8 cellular contexts compared by ENCODE assay signal in the genomic region with DNA sequence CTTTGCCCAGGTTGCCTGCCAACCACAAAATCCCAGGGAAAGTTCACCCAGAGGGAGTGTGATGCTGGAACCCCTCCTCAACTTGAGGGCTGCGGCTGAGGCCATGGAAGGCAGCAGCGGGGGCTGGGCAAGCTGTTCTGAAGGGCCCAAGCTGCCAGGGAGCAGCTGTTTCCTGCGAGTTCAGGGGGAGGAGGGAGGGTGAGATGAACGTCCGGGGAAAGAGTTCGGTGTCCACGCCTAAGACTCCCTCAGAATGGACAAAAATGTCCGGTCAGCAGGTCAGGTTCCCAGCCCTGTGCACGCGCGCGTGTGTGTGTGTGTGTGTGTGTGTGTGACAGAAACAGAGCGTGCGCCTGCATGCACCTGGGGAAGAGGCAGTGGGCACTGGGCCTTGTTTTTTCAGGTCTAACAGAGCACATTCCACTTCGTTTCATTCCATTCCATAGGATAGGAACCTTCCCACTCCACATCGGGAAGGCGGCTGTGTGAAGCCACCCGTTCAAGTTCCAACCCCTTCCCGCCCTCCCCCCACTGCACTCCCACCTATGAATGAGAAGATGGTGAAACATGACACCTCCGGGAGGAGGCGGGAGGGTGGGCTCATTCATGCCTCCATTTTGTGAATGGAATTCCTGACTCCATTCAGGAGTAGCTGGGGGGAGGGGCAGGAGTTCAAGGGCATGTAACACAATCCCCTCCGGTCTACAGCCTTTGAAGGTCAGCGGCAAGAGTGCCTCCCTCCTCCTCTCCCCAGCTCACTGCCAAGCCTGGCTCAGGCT. TPM values are rescaled to one million over a fixed set of nuclear protein-coding genes. Genes with fewer than 3 reads are reported as not detected.
DNase-seq lines count a peak whose midpoint lies in the region; ATAC-seq and TF ChIP-seq lines count a peak whose summit lies in the region.

No MANE protein-coding gene starts in this region.

- H3K4me3 Mint-ChIP-seq in activated CD4-positive, alpha-beta memory T cell treated with anti-CD3 and anti-CD28 coated beads, Interleukin-2, amount 10 ng/mL, durations not matched to agents 7 days and 5 days, result no peak overlapping the region
- no peak overlapping the region for H3K4me3 Mint-ChIP-seq in Calu3 (ENCODE audit: low read depth, unreplicated experiment)

- H3K27me3 ChIP-seq in lower lobe of right lung (ENCODE audit: low read depth), result no peaks in the 10 kb centered on the region

- H3K27ac ChIP-seq in lower lobe of right lung, result peak overlapping the region; percentile 58

- ATAC-seq in lower lobe of right lung (peak; percentile 79 to 80), GM21367 (IDR thresholded peaks at IDR 0.05; ENCODE audit: unreplicated experiment) (no peak)

- TF ChIP-seq CTCF in lower lobe of right lung (IDR thresholded peaks at IDR 0.05) (no peak), Calu3 (IDR thresholded peaks at IDR 0.05; ENCODE audit: unreplicated experiment) (no peak)

- H3K4me1 Mint-ChIP-seq in activated CD4-positive, alpha-beta memory T cell treated with anti-CD3 and anti-CD28 coated beads, Interleukin-2, amount 10 ng/mL, durations not matched to agents 7 days and 5 days, result no peaks in the 10 kb centered on the region
- peaks cover 11% of the 10 kb centered on the region for H3K4me1 Mint-ChIP-seq in Calu3 (ENCODE audit: low read depth, unreplicated experiment)

- no peak overlapping the region for H3K27ac Mint-ChIP-seq in activated CD4-positive, alpha-beta memory T cell treated with anti-CD3 and anti-CD28 coated beads, Interleukin-2, amount 10 ng/mL, durations not matched to agents 7 days and 5 days
- H3K27ac Mint-ChIP-seq in Calu3 (ENCODE audit: unreplicated experiment), result no peak overlapping the region

- BruUV-seq in Calu3 (replicated peaks; lab: Mats Ljungman, UMichigan), result no TSS peak

- POLR2A ChIA-PET in activated CD4-positive, alpha-beta memory T cell treated with anti-CD3 and anti-CD28 coated beads, Interleukin-2, amount 10 ng/mL, durations not matched to agents 7 days and 5 days (lab: Charles Lee), result interaction anchor here (1.3 to 1.6 kb wide), 2 partner anchors 13 to 15 kb away, joined by 3 read pairs; no protein-coding TSS in a partner anchor

- H3K4me1 ChIP-seq in lower lobe of right lung, result peaks cover 16% of the 10 kb centered on the region

- H3K36me3 Mint-ChIP-seq in activated CD4-positive, alpha-beta memory T cell treated with anti-CD3 and anti-CD28 coated beads, Interleukin-2, amount 10 ng/mL, durations not matched to agents 7 days and 5 days (ENCODE audit: low read depth), result peaks cover 5% of the 10 kb centered on the region
- peaks cover 48% of the 10 kb centered on the region for H3K36me3 Mint-ChIP-seq in Calu3 (ENCODE audit: insufficient read depth, unreplicated experiment)

- H3K9me3 Mint-ChIP-seq in activated CD4-positive, alpha-beta memory T cell treated with anti-CD3 and anti-CD28 coated beads, Interleukin-2, amount 10 ng/mL, durations not matched to agents 7 days and 5 days, result no peaks in the 10 kb centered on the region
- H3K9me3 Mint-ChIP-seq in Calu3 (ENCODE audit: low read depth, unreplicated experiment), result no peaks in the 10 kb centered on the region

- H3K27me3 Mint-ChIP-seq in activated CD4-positive, alpha-beta memory T cell treated with anti-CD3 and anti-CD28 coated beads, Interleukin-2, amount 10 ng/mL, durations not matched to agents 7 days and 5 days, result no peaks in the 10 kb centered on the region
- H3K27me3 Mint-ChIP-seq in Calu3 (ENCODE audit: unreplicated experiment), result no peaks in the 10 kb centered on the region

- peak; percentile 79 for DNase-seq in DMS 273 treated with DMSO at 0.1 percent for 48 hours (lab: John Stamatoyannopoulos, UW)
- DNase-seq in NCI-H2171 treated with DMSO at 0.1 percent for 48 hours (lab: John Stamatoyannopoulos, UW), result peak; percentile 80
- peak; percentile 58 for DNase-seq in dedifferentiated amniotic fluid mesenchymal stem cell (ENCODE audit: extremely low spot score)
- DNase-seq in lower lobe of right lung, result peak; percentile 70
- DNase-seq in activated CD4-positive, alpha-beta T cell treated with anti-CD3 and anti-CD28 coated beads for 48 hours, result no peak
- no peak for DNase-seq in activated CD4-positive, alpha-beta memory T cell treated with anti-CD3 and anti-CD28 coated beads, Interleukin-2, amount 10 ng/mL, durations not matched to agents 7 days and 5 days
- no peak for DNase-seq in Calu3

- CTCF ChIA-PET in activated CD4-positive, alpha-beta memory T cell treated with anti-CD3 and anti-CD28 coated beads, Interleukin-2, amount 10 ng/mL, durations not matched to agents 7 days and 5 days (lab: Charles Lee), result no interaction called here
- CTCF ChIA-PET in Calu3 (lab: Charles Lee), result interaction anchor here (0.7 kb wide), 1 partner anchor 50 kb away, joined by 4 read pairs; no protein-coding TSS in a partner anchor

- intact Hi-C loops in lower lobe of right lung (cut with DNase I) (no loop called here), Calu3 (cut with micrococcal nuclease; ENCODE audit: unreplicated experiment) (no loop called here)

- peaks cover 24% of the 10 kb centered on the region for H3K36me3 ChIP-seq in lower lobe of right lung

- H3K9me3 ChIP-seq in lower lobe of right lung, result no peaks in the 10 kb centered on the region

- peak overlapping the region; percentile 11 for H3K4me3 ChIP-seq in lower lobe of right lung

RNA-seq across cellular contexts. Expression of a gene that starts 15.6 kb away (rescaled TPM):
- total RNA-seq in lower lobe of right lung, result 2.2 TPM
- 1 to 10 TPM; 3.6 to 4.0 TPM for total RNA-seq in activated CD4-positive, alpha-beta memory T cell treated with anti-CD3 and anti-CD28 coated beads, Interleukin-2, amount 10 ng/mL, durations not matched to agents 7 days and 5 days
- total RNA-seq in Calu3 (2022), result 80.3 and 85.6 TPM in 2 replicates

RNA-seq across cellular contexts. Expression of a gene that starts 46.7 kb away (rescaled TPM):
- total RNA-seq in lower lobe of right lung, result 56.7 TPM
- total RNA-seq in activated CD4-positive, alpha-beta memory T cell treated with anti-CD3 and anti-CD28 coated beads, Interleukin-2, amount 10 ng/mL, durations not matched to agents 7 days and 5 days, result 10 to 100 TPM; 59.8 to 61.3 TPM
- 83.6 and 94.8 TPM in 2 replicates for total RNA-seq in Calu3 (2022)

Comparison
In these comparisons a context has a peak if more than half of its experiments do, and no peak if none do; other contexts are left out.
1. DNase-seq: peak in DMS 273 treated with DMSO at 0.1 percent for 48 hours (single experiment), NCI-H2171 treated with DMSO at 0.1 percent for 48 hours (single experiment), dedifferentiated amniotic fluid mesenchymal stem cell (single experiment) and lower lobe of right lung (single experiment); none in activated CD4-positive, alpha-beta T cell treated with anti-CD3 and anti-CD28 coated beads for 48 hours (single experiment), activated CD4-positive, alpha-beta memory T cell treated with anti-CD3 and anti-CD28 coated beads, Interleukin-2, amount 10 ng/mL, durations not matched to agents 7 days and 5 days (single experiment) and Calu3 (single experiment).
2. RNA of a gene that starts 15.6 kb away (total RNA-seq): 80.3 to 85.6 TPM in Calu3; 3.6 to 4.0 TPM in activated CD4-positive, alpha-beta memory T cell treated with anti-CD3 and anti-CD28 coated beads, Interleukin-2, amount 10 ng/mL, durations not matched to agents 7 days and 5 days and 2.2 TPM in lower lobe of right lung (single experiment); every median in the first group is over 10 times any median in the second.